ENCODE assay signal across 1 cellular context in genomic region chr22:41682033-41682807, GRCh38.
A peak's percentile ranks its signal among the peaks of the same experiment; 100 is the strongest.
TF ChIP-seq lines count a peak whose summit lies in the region.

No MANE protein-coding gene starts in this region.

TF ChIP-seq in WTC11, 78 proteins besides CTCF, POLR2A, EP300 and RAD21 (continued from another document and continues in another):
- TF ChIP-seq, protein P1, sequence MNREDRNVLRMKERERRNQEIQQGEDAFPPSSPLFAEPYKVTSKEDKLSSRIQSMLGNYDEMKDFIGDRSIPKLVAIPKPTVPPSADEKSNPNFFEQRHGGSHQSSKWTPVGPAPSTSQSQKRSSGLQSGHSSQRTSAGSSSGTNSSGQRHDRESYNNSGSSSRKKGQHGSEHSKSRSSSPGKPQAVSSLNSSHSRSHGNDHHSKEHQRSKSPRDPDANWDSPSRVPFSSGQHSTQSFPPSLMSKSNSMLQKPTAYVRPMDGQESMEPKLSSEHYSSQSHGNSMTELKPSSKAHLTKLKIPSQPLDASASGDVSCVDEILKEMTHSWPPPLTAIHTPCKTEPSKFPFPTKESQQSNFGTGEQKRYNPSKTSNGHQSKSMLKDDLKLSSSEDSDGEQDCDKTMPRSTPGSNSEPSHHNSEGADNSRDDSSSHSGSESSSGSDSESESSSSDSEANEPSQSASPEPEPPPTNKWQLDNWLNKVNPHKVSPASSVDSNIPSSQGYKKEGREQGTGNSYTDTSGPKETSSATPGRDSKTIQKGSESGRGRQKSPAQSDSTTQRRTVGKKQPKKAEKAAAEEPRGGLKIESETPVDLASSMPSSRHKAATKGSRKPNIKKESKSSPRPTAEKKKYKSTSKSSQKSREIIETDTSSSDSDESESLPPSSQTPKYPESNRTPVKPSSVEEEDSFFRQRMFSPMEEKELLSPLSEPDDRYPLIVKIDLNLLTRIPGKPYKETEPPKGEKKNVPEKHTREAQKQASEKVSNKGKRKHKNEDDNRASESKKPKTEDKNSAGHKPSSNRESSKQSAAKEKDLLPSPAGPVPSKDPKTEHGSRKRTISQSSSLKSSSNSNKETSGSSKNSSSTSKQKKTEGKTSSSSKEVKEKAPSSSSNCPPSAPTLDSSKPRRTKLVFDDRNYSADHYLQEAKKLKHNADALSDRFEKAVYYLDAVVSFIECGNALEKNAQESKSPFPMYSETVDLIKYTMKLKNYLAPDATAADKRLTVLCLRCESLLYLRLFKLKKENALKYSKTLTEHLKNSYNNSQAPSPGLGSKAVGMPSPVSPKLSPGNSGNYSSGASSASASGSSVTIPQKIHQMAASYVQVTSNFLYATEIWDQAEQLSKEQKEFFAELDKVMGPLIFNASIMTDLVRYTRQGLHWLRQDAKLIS (CRISPR knock-in tag; IDR thresholded peaks at IDR 0.05; ENCODE audit: borderline replicate concordance): no peak
- TF ChIP-seq E2F5 (CRISPR knock-in tag; IDR thresholded peaks at IDR 0.05) (no peak), MYBL2 (CRISPR knock-in tag; IDR thresholded peaks at IDR 0.05) (no peak), ATF2 (CRISPR knock-in tag; IDR thresholded peaks at IDR 0.05; ENCODE audit: borderline replicate concordance, low read depth) (no peak), CREB1 (CRISPR knock-in tag; IDR thresholded peaks at IDR 0.05) (0 out of 2 replicates have a peak, but pooled peaks have one; percentile 34), NR1H2 (CRISPR knock-in tag; IDR thresholded peaks at IDR 0.05) (no peak), PRRX2 (CRISPR knock-in tag; IDR thresholded peaks at IDR 0.05) (no peak), JAZF1 (CRISPR knock-in tag; IDR thresholded peaks at IDR 0.05) (no peak), ZNF396 (CRISPR knock-in tag; IDR thresholded peaks at IDR 0.05; ENCODE audit: borderline replicate concordance) (no peak), PREB (CRISPR knock-in tag; IDR thresholded peaks at IDR 0.05; ENCODE audit: borderline replicate concordance) (no peak), ESRRA (CRISPR knock-in tag; IDR thresholded peaks at IDR 0.05; ENCODE audit: borderline replicate concordance) (no peak), FOXP4 (CRISPR knock-in tag; IDR thresholded peaks at IDR 0.05) (no peak), ZBTB43 (CRISPR knock-in tag; IDR thresholded peaks at IDR 0.05) (no peak), NR2C2 (CRISPR knock-in tag; IDR thresholded peaks at IDR 0.05) (no peak), RORB (CRISPR knock-in tag; IDR thresholded peaks at IDR 0.05) (no peak), ZNF219 (CRISPR knock-in tag; IDR thresholded peaks at IDR 0.05; ENCODE audit: borderline replicate concordance) (no peak), NFE2L1 (CRISPR knock-in tag; IDR thresholded peaks at IDR 0.05) (peak; percentile 35; the same call in 1 of the 2 replicates), ZBTB21 (CRISPR knock-in tag; IDR thresholded peaks at IDR 0.05; ENCODE audit: borderline replicate concordance) (0 out of 2 replicates have a peak, but pooled peaks have one; percentile 30), NFYB (CRISPR knock-in tag; conservative IDR thresholded peaks at IDR 0.05; ENCODE audit: low read depth) (no peak), ATF1 (CRISPR knock-in tag; IDR thresholded peaks at IDR 0.05) (no peak), EMX1 (CRISPR knock-in tag; IDR thresholded peaks at IDR 0.05) (no peak), ZNF121 (CRISPR knock-in tag; IDR thresholded peaks at IDR 0.05) (no peak)
- TF ChIP-seq, protein P2, sequence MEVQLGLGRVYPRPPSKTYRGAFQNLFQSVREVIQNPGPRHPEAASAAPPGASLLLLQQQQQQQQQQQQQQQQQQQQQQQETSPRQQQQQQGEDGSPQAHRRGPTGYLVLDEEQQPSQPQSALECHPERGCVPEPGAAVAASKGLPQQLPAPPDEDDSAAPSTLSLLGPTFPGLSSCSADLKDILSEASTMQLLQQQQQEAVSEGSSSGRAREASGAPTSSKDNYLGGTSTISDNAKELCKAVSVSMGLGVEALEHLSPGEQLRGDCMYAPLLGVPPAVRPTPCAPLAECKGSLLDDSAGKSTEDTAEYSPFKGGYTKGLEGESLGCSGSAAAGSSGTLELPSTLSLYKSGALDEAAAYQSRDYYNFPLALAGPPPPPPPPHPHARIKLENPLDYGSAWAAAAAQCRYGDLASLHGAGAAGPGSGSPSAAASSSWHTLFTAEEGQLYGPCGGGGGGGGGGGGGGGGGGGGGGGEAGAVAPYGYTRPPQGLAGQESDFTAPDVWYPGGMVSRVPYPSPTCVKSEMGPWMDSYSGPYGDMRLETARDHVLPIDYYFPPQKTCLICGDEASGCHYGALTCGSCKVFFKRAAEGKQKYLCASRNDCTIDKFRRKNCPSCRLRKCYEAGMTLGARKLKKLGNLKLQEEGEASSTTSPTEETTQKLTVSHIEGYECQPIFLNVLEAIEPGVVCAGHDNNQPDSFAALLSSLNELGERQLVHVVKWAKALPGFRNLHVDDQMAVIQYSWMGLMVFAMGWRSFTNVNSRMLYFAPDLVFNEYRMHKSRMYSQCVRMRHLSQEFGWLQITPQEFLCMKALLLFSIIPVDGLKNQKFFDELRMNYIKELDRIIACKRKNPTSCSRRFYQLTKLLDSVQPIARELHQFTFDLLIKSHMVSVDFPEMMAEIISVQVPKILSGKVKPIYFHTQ (CRISPR knock-in tag; IDR thresholded peaks at IDR 0.05): no peak
- TF ChIP-seq, protein P3, sequence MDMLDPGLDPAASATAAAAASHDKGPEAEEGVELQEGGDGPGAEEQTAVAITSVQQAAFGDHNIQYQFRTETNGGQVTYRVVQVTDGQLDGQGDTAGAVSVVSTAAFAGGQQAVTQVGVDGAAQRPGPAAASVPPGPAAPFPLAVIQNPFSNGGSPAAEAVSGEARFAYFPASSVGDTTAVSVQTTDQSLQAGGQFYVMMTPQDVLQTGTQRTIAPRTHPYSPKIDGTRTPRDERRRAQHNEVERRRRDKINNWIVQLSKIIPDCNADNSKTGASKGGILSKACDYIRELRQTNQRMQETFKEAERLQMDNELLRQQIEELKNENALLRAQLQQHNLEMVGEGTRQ (CRISPR knock-in tag; IDR thresholded peaks at IDR 0.05): no peak
- TF ChIP-seq, protein P4, sequence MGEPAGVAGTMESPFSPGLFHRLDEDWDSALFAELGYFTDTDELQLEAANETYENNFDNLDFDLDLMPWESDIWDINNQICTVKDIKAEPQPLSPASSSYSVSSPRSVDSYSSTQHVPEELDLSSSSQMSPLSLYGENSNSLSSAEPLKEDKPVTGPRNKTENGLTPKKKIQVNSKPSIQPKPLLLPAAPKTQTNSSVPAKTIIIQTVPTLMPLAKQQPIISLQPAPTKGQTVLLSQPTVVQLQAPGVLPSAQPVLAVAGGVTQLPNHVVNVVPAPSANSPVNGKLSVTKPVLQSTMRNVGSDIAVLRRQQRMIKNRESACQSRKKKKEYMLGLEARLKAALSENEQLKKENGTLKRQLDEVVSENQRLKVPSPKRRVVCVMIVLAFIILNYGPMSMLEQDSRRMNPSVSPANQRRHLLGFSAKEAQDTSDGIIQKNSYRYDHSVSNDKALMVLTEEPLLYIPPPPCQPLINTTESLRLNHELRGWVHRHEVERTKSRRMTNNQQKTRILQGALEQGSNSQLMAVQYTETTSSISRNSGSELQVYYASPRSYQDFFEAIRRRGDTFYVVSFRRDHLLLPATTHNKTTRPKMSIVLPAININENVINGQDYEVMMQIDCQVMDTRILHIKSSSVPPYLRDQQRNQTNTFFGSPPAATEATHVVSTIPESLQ (CRISPR knock-in tag; IDR thresholded peaks at IDR 0.05): no peak
- TF ChIP-seq, protein P5, sequence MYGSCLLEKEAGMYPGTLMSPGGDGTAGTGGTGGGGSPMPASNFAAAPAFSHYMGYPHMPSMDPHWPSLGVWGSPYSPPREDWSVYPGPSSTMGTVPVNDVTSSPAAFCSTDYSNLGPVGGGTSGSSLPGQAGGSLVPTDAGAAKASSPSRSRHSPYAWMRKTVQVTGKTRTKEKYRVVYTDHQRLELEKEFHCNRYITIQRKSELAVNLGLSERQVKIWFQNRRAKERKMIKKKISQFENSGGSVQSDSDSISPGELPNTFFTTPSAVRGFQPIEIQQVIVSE (CRISPR knock-in tag; IDR thresholded peaks at IDR 0.05; ENCODE audit: borderline replicate concordance): no peak
- TF ChIP-seq, protein P6, sequence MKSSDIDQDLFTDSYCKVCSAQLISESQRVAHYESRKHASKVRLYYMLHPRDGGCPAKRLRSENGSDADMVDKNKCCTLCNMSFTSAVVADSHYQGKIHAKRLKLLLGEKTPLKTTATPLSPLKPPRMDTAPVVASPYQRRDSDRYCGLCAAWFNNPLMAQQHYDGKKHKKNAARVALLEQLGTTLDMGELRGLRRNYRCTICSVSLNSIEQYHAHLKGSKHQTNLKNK (CRISPR knock-in tag; IDR thresholded peaks at IDR 0.05): no peak
- TF ChIP-seq, protein P7, sequence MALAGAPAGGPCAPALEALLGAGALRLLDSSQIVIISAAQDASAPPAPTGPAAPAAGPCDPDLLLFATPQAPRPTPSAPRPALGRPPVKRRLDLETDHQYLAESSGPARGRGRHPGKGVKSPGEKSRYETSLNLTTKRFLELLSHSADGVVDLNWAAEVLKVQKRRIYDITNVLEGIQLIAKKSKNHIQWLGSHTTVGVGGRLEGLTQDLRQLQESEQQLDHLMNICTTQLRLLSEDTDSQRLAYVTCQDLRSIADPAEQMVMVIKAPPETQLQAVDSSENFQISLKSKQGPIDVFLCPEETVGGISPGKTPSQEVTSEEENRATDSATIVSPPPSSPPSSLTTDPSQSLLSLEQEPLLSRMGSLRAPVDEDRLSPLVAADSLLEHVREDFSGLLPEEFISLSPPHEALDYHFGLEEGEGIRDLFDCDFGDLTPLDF (CRISPR knock-in tag; IDR thresholded peaks at IDR 0.05): no peak
- TF ChIP-seq, protein P8, sequence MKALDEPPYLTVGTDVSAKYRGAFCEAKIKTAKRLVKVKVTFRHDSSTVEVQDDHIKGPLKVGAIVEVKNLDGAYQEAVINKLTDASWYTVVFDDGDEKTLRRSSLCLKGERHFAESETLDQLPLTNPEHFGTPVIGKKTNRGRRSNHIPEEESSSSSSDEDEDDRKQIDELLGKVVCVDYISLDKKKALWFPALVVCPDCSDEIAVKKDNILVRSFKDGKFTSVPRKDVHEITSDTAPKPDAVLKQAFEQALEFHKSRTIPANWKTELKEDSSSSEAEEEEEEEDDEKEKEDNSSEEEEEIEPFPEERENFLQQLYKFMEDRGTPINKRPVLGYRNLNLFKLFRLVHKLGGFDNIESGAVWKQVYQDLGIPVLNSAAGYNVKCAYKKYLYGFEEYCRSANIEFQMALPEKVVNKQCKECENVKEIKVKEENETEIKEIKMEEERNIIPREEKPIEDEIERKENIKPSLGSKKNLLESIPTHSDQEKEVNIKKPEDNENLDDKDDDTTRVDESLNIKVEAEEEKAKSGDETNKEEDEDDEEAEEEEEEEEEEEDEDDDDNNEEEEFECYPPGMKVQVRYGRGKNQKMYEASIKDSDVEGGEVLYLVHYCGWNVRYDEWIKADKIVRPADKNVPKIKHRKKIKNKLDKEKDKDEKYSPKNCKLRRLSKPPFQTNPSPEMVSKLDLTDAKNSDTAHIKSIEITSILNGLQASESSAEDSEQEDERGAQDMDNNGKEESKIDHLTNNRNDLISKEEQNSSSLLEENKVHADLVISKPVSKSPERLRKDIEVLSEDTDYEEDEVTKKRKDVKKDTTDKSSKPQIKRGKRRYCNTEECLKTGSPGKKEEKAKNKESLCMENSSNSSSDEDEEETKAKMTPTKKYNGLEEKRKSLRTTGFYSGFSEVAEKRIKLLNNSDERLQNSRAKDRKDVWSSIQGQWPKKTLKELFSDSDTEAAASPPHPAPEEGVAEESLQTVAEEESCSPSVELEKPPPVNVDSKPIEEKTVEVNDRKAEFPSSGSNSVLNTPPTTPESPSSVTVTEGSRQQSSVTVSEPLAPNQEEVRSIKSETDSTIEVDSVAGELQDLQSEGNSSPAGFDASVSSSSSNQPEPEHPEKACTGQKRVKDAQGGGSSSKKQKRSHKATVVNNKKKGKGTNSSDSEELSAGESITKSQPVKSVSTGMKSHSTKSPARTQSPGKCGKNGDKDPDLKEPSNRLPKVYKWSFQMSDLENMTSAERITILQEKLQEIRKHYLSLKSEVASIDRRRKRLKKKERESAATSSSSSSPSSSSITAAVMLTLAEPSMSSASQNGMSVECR (CRISPR knock-in tag; IDR thresholded peaks at IDR 0.05; ENCODE audit: borderline replicate concordance): peak; percentile 26; the same call in 1 of the 2 replicates
